In the genomic region with DNA sequence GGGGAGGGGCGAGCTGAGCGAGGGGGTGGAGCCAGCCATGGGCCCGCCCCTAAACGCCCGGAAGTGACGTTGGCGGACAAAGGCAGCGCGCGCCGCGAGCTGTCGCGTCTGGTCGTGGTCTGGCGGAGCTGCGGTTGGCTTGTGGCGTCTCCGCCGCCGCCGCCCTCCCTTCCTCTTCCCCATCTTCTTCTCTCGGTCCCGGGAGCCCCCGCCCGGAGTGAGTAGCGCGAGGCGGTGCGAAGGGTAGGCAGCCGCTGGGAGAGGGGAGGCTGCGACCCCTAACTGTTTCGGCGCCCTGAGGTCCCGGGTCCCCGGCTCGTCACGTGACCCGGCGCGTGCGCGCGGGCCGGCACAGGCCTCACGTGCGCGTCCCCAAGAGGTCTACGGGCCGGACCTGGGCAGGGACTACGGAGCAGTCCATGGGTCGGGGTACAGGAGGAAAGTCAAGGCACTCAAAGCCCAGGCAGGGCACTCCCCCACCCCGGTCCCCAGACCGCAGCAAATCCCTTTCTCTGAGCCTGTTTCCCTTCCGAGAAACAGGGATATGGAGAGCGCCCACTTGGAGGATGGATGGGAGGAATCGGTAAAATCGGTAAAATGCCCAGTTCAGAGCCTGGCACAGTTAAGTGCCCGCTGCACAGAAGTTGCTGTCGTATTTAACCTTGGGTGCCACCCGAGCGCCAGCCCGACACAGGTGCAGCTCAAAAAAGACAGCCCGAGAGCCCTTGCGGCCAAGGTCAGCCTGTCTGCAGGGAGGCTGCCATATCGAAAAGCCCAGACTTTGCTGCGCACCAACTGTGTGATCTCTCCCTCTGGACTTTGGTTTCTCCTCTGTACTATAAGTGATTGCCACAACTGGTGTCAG, we compare ENCODE assay signal across 1 cellular context.
TF ChIP-seq lines count a peak whose summit lies in the region.

A gene with protein sequence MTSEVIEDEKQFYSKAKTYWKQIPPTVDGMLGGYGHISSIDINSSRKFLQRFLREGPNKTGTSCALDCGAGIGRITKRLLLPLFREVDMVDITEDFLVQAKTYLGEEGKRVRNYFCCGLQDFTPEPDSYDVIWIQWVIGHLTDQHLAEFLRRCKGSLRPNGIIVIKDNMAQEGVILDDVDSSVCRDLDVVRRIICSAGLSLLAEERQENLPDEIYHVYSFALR (plus strand): TSS at position 85 of the 865 bp plus-strand sequence. CDS start 6,541 bp downstream, outside the sequence.

TF ChIP-seq in H1, 55 proteins besides CTCF, POLR2A, EP300 and RAD21 (continues in another document):
- TF ChIP-seq SIN3A (conservative IDR thresholded peaks at IDR 0.05 in 1 of 2, IDR thresholded peaks at IDR 0.05 in 1 of 2; ENCODE audit: low read depth in 1 of 2, low read length in 2 of 2) (peak; percentile 24 to 64; a peak in 1 of 4 replicates), TAF1 (IDR thresholded peaks at IDR 0.05; ENCODE audit: low read depth, low read length) (peak; percentile 93), JUN (IDR thresholded peaks at IDR 0.05; ENCODE audit: low read depth, low read length) (no peak), CTBP2 (IDR thresholded peaks at IDR 0.05; ENCODE audit: borderline replicate concordance, insufficient read depth, insufficient read length, low read length) (no peak), BCL11A (IDR thresholded peaks at IDR 0.05; ENCODE audit: low read depth in 2 of 2, low read length in 2 of 2) (no peak), KDM4A (IDR thresholded peaks at IDR 0.05; ENCODE audit: low read depth, low read length, severe bottlenecking) (peak; percentile 73), SIRT6 (IDR thresholded peaks at IDR 0.05; ENCODE audit: low read length) (no peak), KDM5A (IDR thresholded peaks at IDR 0.05; ENCODE audit: low read length) (no peak), RBBP5 (IDR thresholded peaks at IDR 0.05; ENCODE audit: borderline replicate concordance, low read depth, low read length) (peak; percentile 78; the same call in 1 of the 2 replicates), CBX5 (IDR thresholded peaks at IDR 0.05; ENCODE audit: low read depth, low read length) (no peak), SP4 (IDR thresholded peaks at IDR 0.05; ENCODE audit: low read length) (0 out of 2 replicates have a peak, but pooled peaks have one; percentile 43), TBP (IDR thresholded peaks at IDR 0.05; ENCODE audit: low read depth, low read length) (peak; percentile 79; the same call in 1 of the 2 replicates), NANOG (IDR thresholded peaks at IDR 0.05; ENCODE audit: insufficient read depth, low read depth, low read length, poor library complexity, severe bottlenecking) (no peak), SAP30 (IDR thresholded peaks at IDR 0.05; ENCODE audit: insufficient read depth, insufficient replicate concordance, low read length) (no peak), TEAD4 (IDR thresholded peaks at IDR 0.05; ENCODE audit: low read depth, low read length) (no peak), GTF2F1 (IDR thresholded peaks at IDR 0.05; ENCODE audit: borderline replicate concordance, low read depth, low read length) (no peak; the same call in 1 of the 2 replicates), POLR2AphosphoS5 (IDR thresholded peaks at IDR 0.05; ENCODE audit: low read depth, low read length) (peak; percentile 98), SUZ12 (IDR thresholded peaks at IDR 0.05; ENCODE audit: low read length) (no peak), HDAC2 (IDR thresholded peaks at IDR 0.05; ENCODE audit: borderline replicate concordance in 1 of 2, low read depth in 2 of 2, low read length in 2 of 2) (peak in 1 of 2 experiments; percentile 53; a peak in 1 of 4 replicates), CHD2 (IDR thresholded peaks at IDR 0.05; ENCODE audit: low read length) (no peak), NRF1 (IDR thresholded peaks at IDR 0.05; ENCODE audit: low read depth, low read length) (peak; percentile 12; the same call in 1 of the 2 replicates), JUND (IDR thresholded peaks at IDR 0.05; ENCODE audit: low read length) (no peak), RNF2 (IDR thresholded peaks at IDR 0.05; ENCODE audit: borderline replicate concordance, low read depth, low read length, missing control alignments, poor library complexity, severe bottlenecking) (no peak), FOSL1 (IDR thresholded peaks at IDR 0.05; ENCODE audit: insufficient read depth, low read depth, low read length) (no peak), MAFK (IDR thresholded peaks at IDR 0.05; ENCODE audit: low read depth, low read length) (no peak), CREB1 (IDR thresholded peaks at IDR 0.05) (peak; percentile 94), BACH1 (IDR thresholded peaks at IDR 0.05; ENCODE audit: low read length) (no peak), YY1 (IDR thresholded peaks at IDR 0.05; ENCODE audit: low read depth, low read length) (no peak), EGR1 (IDR thresholded peaks at IDR 0.05; ENCODE audit: borderline replicate concordance, low read depth, low read length) (no peak), ASH2L (IDR thresholded peaks at IDR 0.05; ENCODE audit: low read length) (peak; percentile 95), SIX5 (IDR thresholded peaks at IDR 0.05; ENCODE audit: low read depth, low read length) (no peak), POU5F1 (IDR thresholded peaks at IDR 0.05; ENCODE audit: low read depth, low read length) (no peak), BRCA1 (IDR thresholded peaks at IDR 0.05; ENCODE audit: low read depth, low read length) (no peak), PHF8 (conservative IDR thresholded peaks at IDR 0.05; ENCODE audit: low read depth, low read length) (peak; percentile 100), RFX5 (IDR thresholded peaks at IDR 0.05; ENCODE audit: borderline replicate concordance, low read depth, low read length) (no peak), EZH2 (IDR thresholded peaks at IDR 0.05; ENCODE audit: low read depth, low read length, severe bottlenecking) (no peak), SP1 (IDR thresholded peaks at IDR 0.05; ENCODE audit: low read depth, low read length) (peak; percentile 59; the same call in 1 of the 2 replicates), HDAC6 (IDR thresholded peaks at IDR 0.05; ENCODE audit: low read depth, low read length) (no peak), SP2 (IDR thresholded peaks at IDR 0.05; ENCODE audit: low read length) (no peak), TCF12 (IDR thresholded peaks at IDR 0.05; ENCODE audit: low read depth, low read length) (no peak), GABPA (IDR thresholded peaks at IDR 0.05; ENCODE audit: borderline replicate concordance, insufficient read depth, low read length) (peak; percentile 70; the same call in 1 of the 2 replicates), CBX8 (IDR thresholded peaks at IDR 0.05; ENCODE audit: borderline replicate concordance, low read depth, low read length) (no peak), SRF (IDR thresholded peaks at IDR 0.05; ENCODE audit: low read depth, low read length) (no peak), KDM1A (IDR thresholded peaks at IDR 0.05; ENCODE audit: borderline replicate concordance, low read length) (no peak), CEBPB (IDR thresholded peaks at IDR 0.05; ENCODE audit: low read depth, low read length) (no peak), RXRA (IDR thresholded peaks at IDR 0.05; ENCODE audit: insufficient read depth, low read depth, low read length) (no peak)
- TF ChIP-seq, protein P1, sequence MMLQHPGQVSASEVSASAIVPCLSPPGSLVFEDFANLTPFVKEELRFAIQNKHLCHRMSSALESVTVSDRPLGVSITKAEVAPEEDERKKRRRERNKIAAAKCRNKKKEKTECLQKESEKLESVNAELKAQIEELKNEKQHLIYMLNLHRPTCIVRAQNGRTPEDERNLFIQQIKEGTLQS (IDR thresholded peaks at IDR 0.05; ENCODE audit: insufficient read depth, low read depth, low read length): peak; percentile 90
- TF ChIP-seq, protein P2, sequence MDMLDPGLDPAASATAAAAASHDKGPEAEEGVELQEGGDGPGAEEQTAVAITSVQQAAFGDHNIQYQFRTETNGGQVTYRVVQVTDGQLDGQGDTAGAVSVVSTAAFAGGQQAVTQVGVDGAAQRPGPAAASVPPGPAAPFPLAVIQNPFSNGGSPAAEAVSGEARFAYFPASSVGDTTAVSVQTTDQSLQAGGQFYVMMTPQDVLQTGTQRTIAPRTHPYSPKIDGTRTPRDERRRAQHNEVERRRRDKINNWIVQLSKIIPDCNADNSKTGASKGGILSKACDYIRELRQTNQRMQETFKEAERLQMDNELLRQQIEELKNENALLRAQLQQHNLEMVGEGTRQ (IDR thresholded peaks at IDR 0.05; ENCODE audit: low read length): peak; percentile 93
- TF ChIP-seq, protein P3, sequence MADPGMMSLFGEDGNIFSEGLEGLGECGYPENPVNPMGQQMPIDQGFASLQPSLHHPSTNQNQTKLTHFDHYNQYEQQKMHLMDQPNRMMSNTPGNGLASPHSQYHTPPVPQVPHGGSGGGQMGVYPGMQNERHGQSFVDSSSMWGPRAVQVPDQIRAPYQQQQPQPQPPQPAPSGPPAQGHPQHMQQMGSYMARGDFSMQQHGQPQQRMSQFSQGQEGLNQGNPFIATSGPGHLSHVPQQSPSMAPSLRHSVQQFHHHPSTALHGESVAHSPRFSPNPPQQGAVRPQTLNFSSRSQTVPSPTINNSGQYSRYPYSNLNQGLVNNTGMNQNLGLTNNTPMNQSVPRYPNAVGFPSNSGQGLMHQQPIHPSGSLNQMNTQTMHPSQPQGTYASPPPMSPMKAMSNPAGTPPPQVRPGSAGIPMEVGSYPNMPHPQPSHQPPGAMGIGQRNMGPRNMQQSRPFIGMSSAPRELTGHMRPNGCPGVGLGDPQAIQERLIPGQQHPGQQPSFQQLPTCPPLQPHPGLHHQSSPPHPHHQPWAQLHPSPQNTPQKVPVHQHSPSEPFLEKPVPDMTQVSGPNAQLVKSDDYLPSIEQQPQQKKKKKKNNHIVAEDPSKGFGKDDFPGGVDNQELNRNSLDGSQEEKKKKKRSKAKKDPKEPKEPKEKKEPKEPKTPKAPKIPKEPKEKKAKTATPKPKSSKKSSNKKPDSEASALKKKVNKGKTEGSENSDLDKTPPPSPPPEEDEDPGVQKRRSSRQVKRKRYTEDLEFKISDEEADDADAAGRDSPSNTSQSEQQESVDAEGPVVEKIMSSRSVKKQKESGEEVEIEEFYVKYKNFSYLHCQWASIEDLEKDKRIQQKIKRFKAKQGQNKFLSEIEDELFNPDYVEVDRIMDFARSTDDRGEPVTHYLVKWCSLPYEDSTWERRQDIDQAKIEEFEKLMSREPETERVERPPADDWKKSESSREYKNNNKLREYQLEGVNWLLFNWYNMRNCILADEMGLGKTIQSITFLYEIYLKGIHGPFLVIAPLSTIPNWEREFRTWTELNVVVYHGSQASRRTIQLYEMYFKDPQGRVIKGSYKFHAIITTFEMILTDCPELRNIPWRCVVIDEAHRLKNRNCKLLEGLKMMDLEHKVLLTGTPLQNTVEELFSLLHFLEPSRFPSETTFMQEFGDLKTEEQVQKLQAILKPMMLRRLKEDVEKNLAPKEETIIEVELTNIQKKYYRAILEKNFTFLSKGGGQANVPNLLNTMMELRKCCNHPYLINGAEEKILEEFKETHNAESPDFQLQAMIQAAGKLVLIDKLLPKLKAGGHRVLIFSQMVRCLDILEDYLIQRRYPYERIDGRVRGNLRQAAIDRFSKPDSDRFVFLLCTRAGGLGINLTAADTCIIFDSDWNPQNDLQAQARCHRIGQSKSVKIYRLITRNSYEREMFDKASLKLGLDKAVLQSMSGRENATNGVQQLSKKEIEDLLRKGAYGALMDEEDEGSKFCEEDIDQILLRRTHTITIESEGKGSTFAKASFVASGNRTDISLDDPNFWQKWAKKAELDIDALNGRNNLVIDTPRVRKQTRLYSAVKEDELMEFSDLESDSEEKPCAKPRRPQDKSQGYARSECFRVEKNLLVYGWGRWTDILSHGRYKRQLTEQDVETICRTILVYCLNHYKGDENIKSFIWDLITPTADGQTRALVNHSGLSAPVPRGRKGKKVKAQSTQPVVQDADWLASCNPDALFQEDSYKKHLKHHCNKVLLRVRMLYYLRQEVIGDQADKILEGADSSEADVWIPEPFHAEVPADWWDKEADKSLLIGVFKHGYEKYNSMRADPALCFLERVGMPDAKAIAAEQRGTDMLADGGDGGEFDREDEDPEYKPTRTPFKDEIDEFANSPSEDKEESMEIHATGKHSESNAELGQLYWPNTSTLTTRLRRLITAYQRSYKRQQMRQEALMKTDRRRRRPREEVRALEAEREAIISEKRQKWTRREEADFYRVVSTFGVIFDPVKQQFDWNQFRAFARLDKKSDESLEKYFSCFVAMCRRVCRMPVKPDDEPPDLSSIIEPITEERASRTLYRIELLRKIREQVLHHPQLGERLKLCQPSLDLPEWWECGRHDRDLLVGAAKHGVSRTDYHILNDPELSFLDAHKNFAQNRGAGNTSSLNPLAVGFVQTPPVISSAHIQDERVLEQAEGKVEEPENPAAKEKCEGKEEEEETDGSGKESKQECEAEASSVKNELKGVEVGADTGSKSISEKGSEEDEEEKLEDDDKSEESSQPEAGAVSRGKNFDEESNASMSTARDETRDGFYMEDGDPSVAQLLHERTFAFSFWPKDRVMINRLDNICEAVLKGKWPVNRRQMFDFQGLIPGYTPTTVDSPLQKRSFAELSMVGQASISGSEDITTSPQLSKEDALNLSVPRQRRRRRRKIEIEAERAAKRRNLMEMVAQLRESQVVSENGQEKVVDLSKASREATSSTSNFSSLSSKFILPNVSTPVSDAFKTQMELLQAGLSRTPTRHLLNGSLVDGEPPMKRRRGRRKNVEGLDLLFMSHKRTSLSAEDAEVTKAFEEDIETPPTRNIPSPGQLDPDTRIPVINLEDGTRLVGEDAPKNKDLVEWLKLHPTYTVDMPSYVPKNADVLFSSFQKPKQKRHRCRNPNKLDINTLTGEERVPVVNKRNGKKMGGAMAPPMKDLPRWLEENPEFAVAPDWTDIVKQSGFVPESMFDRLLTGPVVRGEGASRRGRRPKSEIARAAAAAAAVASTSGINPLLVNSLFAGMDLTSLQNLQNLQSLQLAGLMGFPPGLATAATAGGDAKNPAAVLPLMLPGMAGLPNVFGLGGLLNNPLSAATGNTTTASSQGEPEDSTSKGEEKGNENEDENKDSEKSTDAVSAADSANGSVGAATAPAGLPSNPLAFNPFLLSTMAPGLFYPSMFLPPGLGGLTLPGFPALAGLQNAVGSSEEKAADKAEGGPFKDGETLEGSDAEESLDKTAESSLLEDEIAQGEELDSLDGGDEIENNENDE (IDR thresholded peaks at IDR 0.05; ENCODE audit: insufficient replicate concordance, low read length): no peak
- TF ChIP-seq, protein P4, sequence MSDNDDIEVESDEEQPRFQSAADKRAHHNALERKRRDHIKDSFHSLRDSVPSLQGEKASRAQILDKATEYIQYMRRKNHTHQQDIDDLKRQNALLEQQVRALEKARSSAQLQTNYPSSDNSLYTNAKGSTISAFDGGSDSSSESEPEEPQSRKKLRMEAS (IDR thresholded peaks at IDR 0.05): peak; percentile 95
- TF ChIP-seq, protein P5, sequence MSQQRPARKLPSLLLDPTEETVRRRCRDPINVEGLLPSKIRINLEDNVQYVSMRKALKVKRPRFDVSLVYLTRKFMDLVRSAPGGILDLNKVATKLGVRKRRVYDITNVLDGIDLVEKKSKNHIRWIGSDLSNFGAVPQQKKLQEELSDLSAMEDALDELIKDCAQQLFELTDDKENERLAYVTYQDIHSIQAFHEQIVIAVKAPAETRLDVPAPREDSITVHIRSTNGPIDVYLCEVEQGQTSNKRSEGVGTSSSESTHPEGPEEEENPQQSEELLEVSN (IDR thresholded peaks at IDR 0.05): peak; percentile 80
- TF ChIP-seq, protein P6, sequence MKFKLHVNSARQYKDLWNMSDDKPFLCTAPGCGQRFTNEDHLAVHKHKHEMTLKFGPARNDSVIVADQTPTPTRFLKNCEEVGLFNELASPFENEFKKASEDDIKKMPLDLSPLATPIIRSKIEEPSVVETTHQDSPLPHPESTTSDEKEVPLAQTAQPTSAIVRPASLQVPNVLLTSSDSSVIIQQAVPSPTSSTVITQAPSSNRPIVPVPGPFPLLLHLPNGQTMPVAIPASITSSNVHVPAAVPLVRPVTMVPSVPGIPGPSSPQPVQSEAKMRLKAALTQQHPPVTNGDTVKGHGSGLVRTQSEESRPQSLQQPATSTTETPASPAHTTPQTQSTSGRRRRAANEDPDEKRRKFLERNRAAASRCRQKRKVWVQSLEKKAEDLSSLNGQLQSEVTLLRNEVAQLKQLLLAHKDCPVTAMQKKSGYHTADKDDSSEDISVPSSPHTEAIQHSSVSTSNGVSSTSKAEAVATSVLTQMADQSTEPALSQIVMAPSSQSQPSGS (IDR thresholded peaks at IDR 0.05; ENCODE audit: low read length): no peak
